ENCODE assay signal across 1 cellular context in the genomic region with DNA sequence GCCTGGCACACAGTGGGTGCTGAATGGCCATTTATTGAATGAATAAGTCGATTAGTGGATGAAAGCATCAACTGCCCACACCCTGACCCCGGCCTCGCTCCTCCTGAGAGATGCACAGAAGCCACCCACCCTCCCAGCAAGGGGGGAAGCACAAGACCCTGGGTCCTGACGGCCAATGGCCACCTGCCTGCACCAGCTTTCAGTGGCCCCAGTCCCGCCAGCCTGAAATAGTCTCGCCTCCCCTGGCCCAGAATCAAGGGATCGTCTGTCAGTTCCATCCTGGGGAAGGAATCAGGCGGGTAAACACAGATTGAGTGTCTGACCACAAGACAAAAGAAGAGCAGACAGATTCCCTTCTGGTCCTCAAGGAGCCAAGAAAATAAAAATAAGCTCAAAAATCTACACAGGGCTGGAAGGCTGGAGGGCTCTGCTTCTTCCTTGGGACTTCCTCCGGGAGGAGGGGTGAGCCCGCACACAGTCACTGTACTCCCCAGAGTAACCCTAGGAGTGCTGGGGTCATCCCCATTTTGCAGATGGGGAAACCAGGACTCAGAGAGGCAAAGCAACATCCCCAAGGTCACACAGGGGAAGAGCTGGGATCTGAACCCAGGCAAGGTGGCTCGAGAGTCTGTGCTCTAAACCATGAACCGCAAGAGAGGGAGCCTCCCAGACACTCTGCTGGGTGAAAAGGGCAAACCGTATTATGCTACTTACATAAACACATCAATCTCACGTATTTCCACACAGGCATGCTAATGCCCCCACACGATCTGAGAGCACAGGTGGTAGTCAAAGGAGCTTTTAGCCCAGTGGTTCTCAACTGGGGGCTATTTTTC.
A peak's percentile ranks its signal among the peaks of the same experiment; 100 is the strongest.
TF ChIP-seq lines count a peak whose summit lies in the region.

No MANE protein-coding gene starts in this region.

TF ChIP-seq in K562, 482 proteins besides CTCF, POLR2A, EP300 and RAD21 (continued from another document):
- TF ChIP-seq, protein P1, sequence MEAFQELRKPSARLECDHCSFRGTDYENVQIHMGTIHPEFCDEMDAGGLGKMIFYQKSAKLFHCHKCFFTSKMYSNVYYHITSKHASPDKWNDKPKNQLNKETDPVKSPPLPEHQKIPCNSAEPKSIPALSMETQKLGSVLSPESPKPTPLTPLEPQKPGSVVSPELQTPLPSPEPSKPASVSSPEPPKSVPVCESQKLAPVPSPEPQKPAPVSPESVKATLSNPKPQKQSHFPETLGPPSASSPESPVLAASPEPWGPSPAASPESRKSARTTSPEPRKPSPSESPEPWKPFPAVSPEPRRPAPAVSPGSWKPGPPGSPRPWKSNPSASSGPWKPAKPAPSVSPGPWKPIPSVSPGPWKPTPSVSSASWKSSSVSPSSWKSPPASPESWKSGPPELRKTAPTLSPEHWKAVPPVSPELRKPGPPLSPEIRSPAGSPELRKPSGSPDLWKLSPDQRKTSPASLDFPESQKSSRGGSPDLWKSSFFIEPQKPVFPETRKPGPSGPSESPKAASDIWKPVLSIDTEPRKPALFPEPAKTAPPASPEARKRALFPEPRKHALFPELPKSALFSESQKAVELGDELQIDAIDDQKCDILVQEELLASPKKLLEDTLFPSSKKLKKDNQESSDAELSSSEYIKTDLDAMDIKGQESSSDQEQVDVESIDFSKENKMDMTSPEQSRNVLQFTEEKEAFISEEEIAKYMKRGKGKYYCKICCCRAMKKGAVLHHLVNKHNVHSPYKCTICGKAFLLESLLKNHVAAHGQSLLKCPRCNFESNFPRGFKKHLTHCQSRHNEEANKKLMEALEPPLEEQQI (IDR thresholded peaks at IDR 0.05): no peak
- TF ChIP-seq, protein P2, sequence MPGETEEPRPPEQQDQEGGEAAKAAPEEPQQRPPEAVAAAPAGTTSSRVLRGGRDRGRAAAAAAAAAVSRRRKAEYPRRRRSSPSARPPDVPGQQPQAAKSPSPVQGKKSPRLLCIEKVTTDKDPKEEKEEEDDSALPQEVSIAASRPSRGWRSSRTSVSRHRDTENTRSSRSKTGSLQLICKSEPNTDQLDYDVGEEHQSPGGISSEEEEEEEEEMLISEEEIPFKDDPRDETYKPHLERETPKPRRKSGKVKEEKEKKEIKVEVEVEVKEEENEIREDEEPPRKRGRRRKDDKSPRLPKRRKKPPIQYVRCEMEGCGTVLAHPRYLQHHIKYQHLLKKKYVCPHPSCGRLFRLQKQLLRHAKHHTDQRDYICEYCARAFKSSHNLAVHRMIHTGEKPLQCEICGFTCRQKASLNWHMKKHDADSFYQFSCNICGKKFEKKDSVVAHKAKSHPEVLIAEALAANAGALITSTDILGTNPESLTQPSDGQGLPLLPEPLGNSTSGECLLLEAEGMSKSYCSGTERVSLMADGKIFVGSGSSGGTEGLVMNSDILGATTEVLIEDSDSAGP (CRISPR knock-in tag; IDR thresholded peaks at IDR 0.05): no peak
- TF ChIP-seq, protein P3, sequence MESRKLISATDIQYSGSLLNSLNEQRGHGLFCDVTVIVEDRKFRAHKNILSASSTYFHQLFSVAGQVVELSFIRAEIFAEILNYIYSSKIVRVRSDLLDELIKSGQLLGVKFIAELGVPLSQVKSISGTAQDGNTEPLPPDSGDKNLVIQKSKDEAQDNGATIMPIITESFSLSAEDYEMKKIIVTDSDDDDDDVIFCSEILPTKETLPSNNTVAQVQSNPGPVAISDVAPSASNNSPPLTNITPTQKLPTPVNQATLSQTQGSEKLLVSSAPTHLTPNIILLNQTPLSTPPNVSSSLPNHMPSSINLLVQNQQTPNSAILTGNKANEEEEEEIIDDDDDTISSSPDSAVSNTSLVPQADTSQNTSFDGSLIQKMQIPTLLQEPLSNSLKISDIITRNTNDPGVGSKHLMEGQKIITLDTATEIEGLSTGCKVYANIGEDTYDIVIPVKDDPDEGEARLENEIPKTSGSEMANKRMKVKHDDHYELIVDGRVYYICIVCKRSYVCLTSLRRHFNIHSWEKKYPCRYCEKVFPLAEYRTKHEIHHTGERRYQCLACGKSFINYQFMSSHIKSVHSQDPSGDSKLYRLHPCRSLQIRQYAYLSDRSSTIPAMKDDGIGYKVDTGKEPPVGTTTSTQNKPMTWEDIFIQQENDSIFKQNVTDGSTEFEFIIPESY (CRISPR knock-in tag; IDR thresholded peaks at IDR 0.05): 0 out of 2 replicates have a peak, but pooled peaks have one; percentile 16
- TF ChIP-seq ZFP36 (IDR thresholded peaks at IDR 0.05; ENCODE audit: low read depth, low read length, partially characterized antibody): peak; percentile 41
